ENCODE assay signal across 8 cellular contexts in the genomic region with DNA sequence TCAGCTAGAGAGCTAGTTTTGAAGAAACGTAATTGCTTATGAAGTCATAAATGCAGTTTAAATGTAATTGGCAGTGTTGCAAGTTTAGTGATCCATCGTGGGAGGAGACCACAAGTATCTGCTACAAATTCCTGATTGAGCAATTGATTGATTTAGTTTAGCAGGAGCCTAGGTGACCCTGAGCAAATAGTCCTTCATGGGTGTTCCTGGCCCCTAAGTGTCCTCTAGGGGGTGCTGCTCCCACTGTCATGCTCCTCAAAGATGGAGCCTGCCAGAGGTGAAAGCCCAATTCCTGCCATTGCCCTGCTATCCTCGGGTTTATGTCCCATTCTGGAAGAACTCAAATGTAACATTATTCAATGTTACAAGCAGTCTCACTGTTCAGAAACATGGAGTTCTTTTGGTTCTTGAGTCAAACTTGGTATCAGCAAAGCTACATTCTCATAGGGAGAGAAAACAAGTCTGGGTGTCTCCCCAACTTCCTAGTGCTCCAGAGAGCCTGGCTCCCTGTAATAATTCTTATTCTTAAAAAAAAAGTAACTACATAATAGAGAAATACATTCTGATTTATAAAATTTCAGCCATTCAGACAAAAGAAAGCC. TPM values are rescaled to one million over a fixed set of nuclear protein-coding genes. Genes with fewer than 3 reads are reported as not detected.
DNase-seq lines count a peak whose midpoint lies in the region; ATAC-seq and TF ChIP-seq lines count a peak whose summit lies in the region.

No MANE protein-coding gene starts in this region.

- CTCF ChIA-PET in GM10248 (lab: Yijun Ruan, JAX), result interaction anchor here (0.7 to 2.3 kb wide), 36 partner anchors 9 to 672 kb away, joined by 3 to 20 read pairs (median 4); a partner anchor contains a TSS

- TF ChIP-seq CTCF in GM10248 (IDR thresholded peaks at IDR 0.05; ENCODE audit: control extremely low read depth, extremely low read depth, low read depth, missing control alignments), result peak; percentile 87

- POLR2A ChIA-PET in GM10248 (lab: Yijun Ruan, JAX), result interaction anchor here (0.6 kb wide), 1 partner anchor 29 kb away, joined by 5 read pairs; no protein-coding TSS in a partner anchor

- DNase-seq in GM10248 (ENCODE audit: extremely low spot score) (peak; percentile 82), HT1080 (ENCODE audit: low read depth) (peak; percentile 49), RPMI7951 (ENCODE audit: low read depth) (peak; percentile 68), germinal center (ENCODE audit: low spot score) (peak; percentile 76), pons (ENCODE audit: low spot score) (peak; percentile 54), ureter (ENCODE audit: low spot score) (peak; percentile 68)
- peak; percentile 36 to 42 for DNase-seq in activated T-helper 1 cell treated with anti-CD3 and anti-CD28 coated beads, Interleukin-2, amount 50 U/mL, for 16 hours (ENCODE audit: low read depth in 1 of 2, low spot score in 1 of 2)

- no peak for ATAC-seq in GM18909 (IDR thresholded peaks at IDR 0.05; ENCODE audit: poor library complexity, unreplicated experiment)

RNA-seq across cellular contexts. Expression of a gene that starts 29.8 kb away (rescaled TPM):
- 57.3 and 60.2 TPM in 2 replicates for total RNA-seq in HT1080 (2014; rRNA removed; shearing (Covaris generic))
- polyA plus RNA-seq in HT1080 (2015; cell fraction: cytosol; rRNA removed), result 17.7 and 20.6 TPM in 2 replicates
- 39.5 and 41.2 TPM in 2 replicates for polyA plus RNA-seq in HT1080 (2015; cell fraction: nucleus; rRNA removed)
- 34.8 and 48.2 TPM in 2 replicates for total RNA-seq in RPMI7951 (2014; rRNA removed; shearing (Covaris generic))
- total RNA-seq in ureter, result 44.0 TPM
